Comparison of ENCODE assay signal across 36 cellular contexts in genomic region chr10:50335397-50335796, GRCh38.
"Had no signal": no experiment of that assay in that cellular context is flagged by ENCODE, and none has a peak within 500 bp of the region (broad histone marks: within the 10 kb centered on the region; RNA-seq: fewer than 3 reads in every experiment).

No MANE protein-coding gene starts in this region.

- H3K4me3 ChIP-seq: ascending aorta, cardiac muscle cell, Peyer's patch, SJSA1 had no signal

- H3K9ac ChIP-seq: SK-N-SH had no signal

- H3K4me2 ChIP-seq: SK-N-SH had no signal

- H3K27me3 Mint-ChIP-seq: activated CD4-positive, alpha-beta T cell treated with anti-CD3 and anti-CD28 coated beads, Interleukin-2, amount 10 ng/mL, durations not matched to agents 7 days and 5 days; activated naive CD4-positive, alpha-beta T cell treated with anti-CD3 and anti-CD28 coated beads, Interleukin-2, amount 50 U/mL, for 24 hours; activated naive CD8-positive, alpha-beta T cell treated with anti-CD3 and anti-CD28 coated beads, Interleukin-2, amount 10 ng/mL, durations not matched to agents 7 days and 5 days; central memory CD8-positive, alpha-beta T cell; IgD-negative memory B cell had no signal

- H3K36me3 ChIP-seq: ascending aorta, cardiac muscle cell, Peyer's patch had no signal

- H3K4me3 Mint-ChIP-seq: activated CD4-positive, alpha-beta T cell treated with anti-CD3 and anti-CD28 coated beads, Interleukin-2, amount 10 ng/mL, durations not matched to agents 7 days and 5 days; T-helper 1 cell treated with Interleukin-12 subunit alpha and Interleukin-12 subunit beta and Interleukin-4 antibody, amounts not matched to agents 30 μg/mL and 1 μg/mL, for 36 hours had no signal

- H3K27ac ChIP-seq: ascending aorta, cardiac muscle cell, Peyer's patch had no signal

- H3K9me3 Mint-ChIP-seq: activated CD4-positive, alpha-beta T cell treated with anti-CD3 and anti-CD28 coated beads, Interleukin-2, amount 10 ng/mL, durations not matched to agents 7 days and 5 days; activated naive CD4-positive, alpha-beta T cell treated with anti-CD3 and anti-CD28 coated beads, Interleukin-2, amount 50 U/mL, for 24 hours; activated T-helper 2 cell treated with anti-CD3 and anti-CD28 coated beads, Interferon-gamma antibody, Interleukin-2, Interleukin-4, amounts not matched to agents 10 μg/mL and 5 μg/mL and 100 μg/mL, durations not matched to agents 14 hours and 24 hours and 36 hours; central memory CD8-positive, alpha-beta T cell; IgD-negative memory B cell; T-helper 1 cell treated with Interleukin-12 subunit alpha and Interleukin-12 subunit beta and Interleukin-4 antibody, amounts not matched to agents 30 μg/mL and 1 μg/mL, for 36 hours; T-helper 2 cell treated with Interferon-gamma antibody and Interleukin-4, amounts not matched to agents 5 μg/mL and 100 μg/mL, for 36 hours had no signal

- H3K27me3 ChIP-seq: ascending aorta, cardiac muscle cell, Peyer's patch, SJSA1 had no signal

- H3K27ac Mint-ChIP-seq: activated CD8-positive, alpha-beta T cell treated with anti-CD3 and anti-CD28 coated beads, Interleukin-2, amount 10 ng/mL, durations not matched to agents 7 days and 5 days; activated naive CD4-positive, alpha-beta T cell treated with anti-CD3 and anti-CD28 coated beads, Interleukin-2, amount 50 U/mL, for 24 hours had no signal

- ATAC-seq: PC-3 had no signal

- H3K9me3 ChIP-seq: ascending aorta, Peyer's patch, SJSA1, SK-N-SH had no signal

- DNase-seq: activated CD4-positive, alpha-beta T cell treated with anti-CD3 and anti-CD28 coated beads, Interleukin-2, amount 10 ng/mL, durations not matched to agents 7 days and 5 days; activated CD4-positive, alpha-beta T cell treated with anti-CD3 and anti-CD28 coated beads, Interleukin-2, amount 50 U/mL, for 48 hours; activated CD8-positive, alpha-beta memory T cell treated with anti-CD3 and anti-CD28 coated beads, Interleukin-2, amount 50 U/mL, for 48 hours; activated CD8-positive, alpha-beta T cell treated with anti-CD3 and anti-CD28 coated beads, Interleukin-2, amount 10 ng/mL, durations not matched to agents 7 days and 5 days; activated gamma-delta T cell; activated naive CD4-positive, alpha-beta T cell treated with Interleukin-2 at 50 U/mL for 16 hours; activated naive CD8-positive, alpha-beta T cell treated with anti-CD3 and anti-CD28 coated beads, Interleukin-2, amount 10 ng/mL, durations not matched to agents 7 days and 5 days; amygdala; Kasumi-1; KG1; MM.1S; NCI-H1092 treated with DMSO at 0.1 percent for 48 hours; NCI-H1417; NCI-H146; NCI-H187 treated with DMSO at 0.1 percent for 48 hours; NCI-H2081; NCI-H2171 treated with DMSO at 0.1 percent for 48 hours; NCI-H2227 treated with DMSO at 0.1 percent for 48 hours; NCI-H446 treated with DMSO at 0.1 percent for 48 hours; NCI-H524; NCI-H69; NK-92 treated with Interleukin-12 subunit alpha and Interleukin-12 subunit beta, amount 100 ng/mL, for 24 hours; PC-3; Peyer's patch; RPMI8226; SHP77 treated with DMSO at 0.1 percent for 48 hours; SK-N-SH had no signal

- H3K4me1 ChIP-seq: ascending aorta, Peyer's patch had no signal
